31 cellular contexts compared by ENCODE assay signal in the genomic region with DNA sequence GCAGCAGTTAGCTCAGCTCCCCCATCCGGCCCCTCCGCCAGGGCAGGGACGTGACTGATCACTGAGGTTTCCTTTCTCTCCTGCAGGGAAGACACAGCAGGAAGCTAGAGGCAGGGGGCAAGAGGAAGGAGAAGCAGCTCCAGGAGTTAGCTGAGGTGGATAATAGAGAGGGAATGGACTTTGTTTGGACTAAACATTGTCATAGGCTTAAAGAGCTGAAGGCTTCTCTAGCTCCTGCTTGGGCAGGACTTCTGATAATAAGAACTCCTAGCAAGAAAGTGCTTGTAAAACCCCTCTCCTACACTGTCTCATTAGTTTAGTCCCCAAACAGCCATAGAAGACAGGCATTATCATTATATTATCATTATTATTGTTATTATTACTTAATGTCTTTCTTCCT.
"Had no signal": no experiment of that assay in that cellular context is flagged by ENCODE, and none has a peak within 500 bp of the region (broad histone marks: within the 10 kb centered on the region; RNA-seq: fewer than 3 reads in every experiment).

No MANE protein-coding gene starts in this region.

- H3K4me1 ChIP-seq: ascending aorta, body of pancreas, Peyer's patch, SJCRH30 had no signal

- H3K27ac Mint-ChIP-seq: activated CD8-positive, alpha-beta T cell treated with anti-CD3 and anti-CD28 coated beads, Interleukin-2, amount 10 ng/mL, durations not matched to agents 7 days and 5 days; activated naive CD4-positive, alpha-beta T cell treated with anti-CD3 and anti-CD28 coated beads, Interleukin-2, amount 50 U/mL, for 72 hours; activated naive CD8-positive, alpha-beta T cell treated with anti-CD3 and anti-CD28 coated beads, Interleukin-2, amount 50 U/mL, for 24 hours; activated T-helper 1 cell treated with anti-CD3 and anti-CD28 coated beads, Interleukin-12 subunit alpha, Interleukin-12 subunit beta, Interleukin-2, Interleukin-4 antibody, amounts not matched to agents 30 ng/mL and 10 ng/mL and 1 ng/mL, durations not matched to agents 14 hours and 24 hours and 36 hours had no signal

- H3K4me1 Mint-ChIP-seq: activated naive CD8-positive, alpha-beta T cell treated with anti-CD3 and anti-CD28 coated beads, Interleukin-2, amount 50 U/mL, for 24 hours had no signal

- H3K9me3 ChIP-seq: ascending aorta, body of pancreas, MG63, Peyer's patch, SJCRH30, SK-N-SH had no signal

- H3K27me3 Mint-ChIP-seq: activated naive CD8-positive, alpha-beta T cell treated with anti-CD3 and anti-CD28 coated beads, Interleukin-2, amount 50 U/mL, for 24 hours had no signal

- H3K4me2 ChIP-seq: SK-N-SH had no signal

- H3K27ac ChIP-seq: ascending aorta, body of pancreas, Peyer's patch, RWPE1, SJCRH30, WERI-Rb-1 had no signal

- H3K4me3 ChIP-seq: ascending aorta, body of pancreas, MG63, Peyer's patch, SJCRH30 had no signal

- H3K9me3 Mint-ChIP-seq: activated naive CD4-positive, alpha-beta T cell treated with anti-CD3 and anti-CD28 coated beads, Interleukin-2, amount 50 U/mL, for 72 hours; activated naive CD8-positive, alpha-beta T cell treated with anti-CD3 and anti-CD28 coated beads, Interleukin-2, amount 50 U/mL, for 24 hours; activated T-helper 1 cell treated with anti-CD3 and anti-CD28 coated beads, Interleukin-12 subunit alpha, Interleukin-12 subunit beta, Interleukin-2, Interleukin-4 antibody, amounts not matched to agents 30 ng/mL and 10 ng/mL and 1 ng/mL, durations not matched to agents 14 hours and 24 hours and 36 hours had no signal

- H3K27me3 ChIP-seq: ascending aorta, body of pancreas, MG63, Peyer's patch, SJCRH30 had no signal

- H3K4me3 Mint-ChIP-seq: activated CD8-positive, alpha-beta T cell treated with anti-CD3 and anti-CD28 coated beads, Interleukin-2, amount 10 ng/mL, durations not matched to agents 7 days and 5 days; activated naive CD8-positive, alpha-beta T cell treated with anti-CD3 and anti-CD28 coated beads, Interleukin-2, amount 50 U/mL, for 24 hours; activated T-helper 1 cell treated with anti-CD3 and anti-CD28 coated beads, Interleukin-12 subunit alpha, Interleukin-12 subunit beta, Interleukin-2, Interleukin-4 antibody, amounts not matched to agents 30 ng/mL and 10 ng/mL and 1 ng/mL, durations not matched to agents 14 hours and 24 hours and 36 hours had no signal

- H3K36me3 Mint-ChIP-seq: activated naive CD4-positive, alpha-beta T cell treated with anti-CD3 and anti-CD28 coated beads, Interleukin-2, amount 50 U/mL, for 72 hours had no signal

- H3K36me3 ChIP-seq: ascending aorta, MG63, Peyer's patch, SJCRH30, WERI-Rb-1 had no signal

- DNase-seq: activated CD4-positive, alpha-beta T cell treated with anti-CD3 and anti-CD28 coated beads for 4 hours; activated CD4-positive, alpha-beta T cell treated with anti-CD3 and anti-CD28 coated beads, Interleukin-2, amount 50 U/mL, for 4 hours; activated CD8-positive, alpha-beta memory T cell treated with anti-CD3 and anti-CD28 coated beads, Interleukin-2, amount 50 U/mL, for 48 hours; activated CD8-positive, alpha-beta T cell treated with anti-CD3 and anti-CD28 coated beads, Interleukin-2, amount 10 ng/mL, durations not matched to agents 7 days and 5 days; activated effector memory CD4-positive, alpha-beta T cell treated with Interleukin-2 at 50 U/mL for 16 hours; activated naive CD4-positive, alpha-beta T cell treated with Interleukin-2 at 50 U/mL for 16 hours; activated naive CD8-positive, alpha-beta T cell treated with anti-CD3 and anti-CD28 coated beads, Interleukin-2, amount 50 U/mL, for 24 hours; activated T-cell treated with anti-CD3 and anti-CD28 coated beads, Interleukin-2, amount 50 U/mL, for 1 hour; amniotic stem cell; body of pancreas; central memory CD4-positive, alpha-beta T cell; MG63; MV-4-11; NCI-H1092 treated with DMSO at 0.1 percent for 48 hours; NCI-H1436 treated with DMSO at 0.1 percent for 48 hours; NCI-H1930; NCI-H2107; NCI-H2171 treated with DMSO at 0.1 percent for 48 hours; NCI-H226; NCI-H510A; NCI-H526 treated with DMSO at 0.1 percent for 48 hours; Peyer's patch; Right ventricle myocardium superior; SJCRH30; SK-N-SH; T-helper 1 cell; WERI-Rb-1 had no signal

- H3K9me2 ChIP-seq: SK-N-SH had no signal
